8 cellular contexts compared by ENCODE assay signal in genomic region chr2:3303583-3304406, GRCh38.
DNase-seq lines count a peak whose midpoint lies in the region; ATAC-seq and TF ChIP-seq lines count a peak whose summit lies in the region.

No MANE protein-coding gene starts in this region.

- H3K27me3 Mint-ChIP-seq in CD4-positive, alpha-beta T cell, result no peaks in the 10 kb centered on the region
- no peaks in the 10 kb centered on the region for H3K27me3 Mint-ChIP-seq in endodermal cell (ENCODE audit: insufficient read depth)

- 42 to 43% methylated on average over 26 to 34 of the region's 34 CpGs for WGBS in endodermal cell (ENCODE audit: insufficient coverage in 1 of 2, insufficient read length in 1 of 2), 2 experiments

- peaks cover 8% of the 10 kb centered on the region for H3K4me1 ChIP-seq in endodermal cell (ENCODE audit: control insufficient read depth, insufficient read depth, low read length)

- H3K9ac ChIP-seq in endodermal cell (ENCODE audit: extremely low read depth, low read length, poor library complexity, severe bottlenecking), result no peak overlapping the region

- no peak overlapping the region for H3K27ac ChIP-seq in CD4-positive, alpha-beta T cell (ENCODE audit: low read depth, low read length)
- H3K27ac ChIP-seq in endodermal cell (ENCODE audit: low read depth, low read length), result peak overlapping the region; percentile 97

- H3K36me3 ChIP-seq in endodermal cell (ENCODE audit: control insufficient read depth, insufficient read depth, low read length), result peaks cover 4% of the 10 kb centered on the region

- no peak overlapping the region for H3K4me3 ChIP-seq in endodermal cell (ENCODE audit: low read length)

- no peaks in the 10 kb centered on the region for H3K9me3 ChIP-seq in CD4-positive, alpha-beta T cell (ENCODE audit: control insufficient read depth, low read length)
- no peaks in the 10 kb centered on the region for H3K9me3 ChIP-seq in endodermal cell (ENCODE audit: control insufficient read depth, low read length)

- intact Hi-C loops in CD4-positive, alpha-beta T cell (cut with DNase I, micrococcal nuclease), result loop anchor here (1.0 to 10.0 kb wide), 6 partner anchors 80 to 1179 kb away; no protein-coding TSS in a partner anchor

- no peaks in the 10 kb centered on the region for H3K27me3 ChIP-seq in CD4-positive, alpha-beta T cell (ENCODE audit: control insufficient read depth, insufficient read depth, low read length)
- no peaks in the 10 kb centered on the region for H3K27me3 ChIP-seq in endodermal cell (ENCODE audit: control insufficient read depth, insufficient read depth, low read length, poor library complexity, severe bottlenecking)

- H3K36me3 Mint-ChIP-seq in CD4-positive, alpha-beta T cell (ENCODE audit: low read depth), result peaks cover 17% of the 10 kb centered on the region
- peaks cover 16% of the 10 kb centered on the region for H3K36me3 Mint-ChIP-seq in endodermal cell (ENCODE audit: low read depth)

- peaks cover 14% of the 10 kb centered on the region for H3K4me1 Mint-ChIP-seq in CD4-positive, alpha-beta T cell (ENCODE audit: low read depth)
- H3K4me1 Mint-ChIP-seq in endodermal cell, result peaks cover 13% of the 10 kb centered on the region

- H3K4me3 Mint-ChIP-seq in CD4-positive, alpha-beta T cell, result no peak overlapping the region
- H3K4me3 Mint-ChIP-seq in endodermal cell, result no peak overlapping the region

- TF ChIP-seq CTCF in CD4-positive, alpha-beta T cell (IDR thresholded peaks at IDR 0.05), result peak; percentile 97
- TF ChIP-seq CTCF in endodermal cell (conservative IDR thresholded peaks at IDR 0.05), result peak; percentile 96

- peak; percentile 96 for ATAC-seq in CD4-positive, alpha-beta T cell (ENCODE audit: poor library complexity)
- ATAC-seq in GM19463 (IDR thresholded peaks at IDR 0.05; ENCODE audit: unreplicated experiment), result peak; percentile 99
- peak; percentile 94 for ATAC-seq in HG03571 (IDR thresholded peaks at IDR 0.05; ENCODE audit: unreplicated experiment)

- CTCF ChIA-PET in CD4-positive, alpha-beta T cell (lab: Charles Lee), result interaction anchor here (0.7 to 1.0 kb wide), 6 partner anchors 10 to 125 kb away, joined by 3 to 5 read pairs (median 4); no protein-coding TSS in a partner anchor

- POLR2A ChIA-PET in CD4-positive, alpha-beta T cell (lab: Charles Lee), result no interaction called here

- DNase-seq in CD4-positive, alpha-beta T cell, result peak; percentile 54 to 79 (median 69)
- DNase-seq in NCI-H748 treated with DMSO at 0.1 percent for 48 hours (lab: John Stamatoyannopoulos, UW) (peak; percentile 81), endodermal cell (peak; percentile 98), mesenteric fat pad (ENCODE audit: low spot score) (peak; percentile 94)
- DNase-seq in activated CD8-positive, alpha-beta memory T cell treated with anti-CD3 and anti-CD28 coated beads for 48 hours (ENCODE audit: low read depth in 2 of 3, low spot score in 2 of 3), result peak; percentile 64 to 69 (median 67)
- DNase-seq in stimulated activated CD8-positive, alpha-beta memory T cell treated with anti-CD3 and anti-CD28 coated beads, Interleukin-15, amount 100 ng/mL, for 4 hours (ENCODE audit: low read depth in 2 of 2), result peak; percentile 37 to 39

- no peaks in the 10 kb centered on the region for H3K9me3 Mint-ChIP-seq in CD4-positive, alpha-beta T cell
- H3K9me3 Mint-ChIP-seq in endodermal cell, result no peaks in the 10 kb centered on the region

- H3K27ac Mint-ChIP-seq in CD4-positive, alpha-beta T cell, result peak overlapping the region; percentile 75
- peak overlapping the region; percentile 90 for H3K27ac Mint-ChIP-seq in endodermal cell

Comparison
In these comparisons a context has a peak if more than half of its experiments do, and no peak if none do; other contexts are left out.
1. DNase-seq: peak in every context shown above with its lines; median percentile 98 in endodermal cell; 94 in mesenteric fat pad; 81 in NCI-H748 treated with DMSO at 0.1 percent for 48 hours; 69 in CD4-positive, alpha-beta T cell; 67 in activated CD8-positive, alpha-beta memory T cell treated with anti-CD3 and anti-CD28 coated beads for 48 hours; 38 in stimulated activated CD8-positive, alpha-beta memory T cell treated with anti-CD3 and anti-CD28 coated beads, Interleukin-15, amount 100 ng/mL, for 4 hours.